ENCODE assay signal across 2 cellular contexts in the genomic region with DNA sequence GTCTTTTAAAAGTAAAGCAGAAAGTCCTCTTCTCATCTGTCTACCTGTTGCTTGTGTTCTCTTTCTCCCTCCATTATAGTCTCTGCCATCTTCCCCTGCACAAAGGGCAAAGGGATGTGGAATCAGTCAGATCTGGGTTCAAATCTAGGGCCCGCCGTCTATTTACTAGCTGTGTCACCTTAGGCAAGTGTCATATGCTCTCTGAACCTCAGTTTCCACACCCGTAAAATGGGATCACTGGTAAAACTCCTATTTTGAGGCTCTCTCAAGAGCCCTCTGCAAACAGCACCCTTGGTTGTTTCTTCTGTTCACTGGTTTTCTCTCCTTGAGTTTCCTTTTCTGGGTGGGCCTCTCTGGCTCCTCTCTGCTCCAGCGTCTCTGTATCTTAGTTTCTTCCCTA.
TF ChIP-seq lines count a peak whose summit lies in the region.

No MANE protein-coding gene starts in this region.

TF ChIP-seq in K562, 482 proteins besides CTCF, POLR2A, EP300 and RAD21:
- TF ChIP-seq ERF (CRISPR knock-in tag; IDR thresholded peaks at IDR 0.05) (no peak), ZNF57 (CRISPR knock-in tag; IDR thresholded peaks at IDR 0.05) (no peak), RBM25 (IDR thresholded peaks at IDR 0.05; ENCODE audit: low read depth, low read length, severe bottlenecking) (peak; percentile 66), ZNF76 (CRISPR knock-in tag; IDR thresholded peaks at IDR 0.05; ENCODE audit: borderline replicate concordance) (no peak)

TF ChIP-seq in SK-N-SH, 30 proteins besides CTCF, POLR2A, EP300 and RAD21:
- TF ChIP-seq FOSL2 (IDR thresholded peaks at IDR 0.05; ENCODE audit: borderline replicate concordance, low read depth), result no peak
- TF ChIP-seq, protein P1, sequence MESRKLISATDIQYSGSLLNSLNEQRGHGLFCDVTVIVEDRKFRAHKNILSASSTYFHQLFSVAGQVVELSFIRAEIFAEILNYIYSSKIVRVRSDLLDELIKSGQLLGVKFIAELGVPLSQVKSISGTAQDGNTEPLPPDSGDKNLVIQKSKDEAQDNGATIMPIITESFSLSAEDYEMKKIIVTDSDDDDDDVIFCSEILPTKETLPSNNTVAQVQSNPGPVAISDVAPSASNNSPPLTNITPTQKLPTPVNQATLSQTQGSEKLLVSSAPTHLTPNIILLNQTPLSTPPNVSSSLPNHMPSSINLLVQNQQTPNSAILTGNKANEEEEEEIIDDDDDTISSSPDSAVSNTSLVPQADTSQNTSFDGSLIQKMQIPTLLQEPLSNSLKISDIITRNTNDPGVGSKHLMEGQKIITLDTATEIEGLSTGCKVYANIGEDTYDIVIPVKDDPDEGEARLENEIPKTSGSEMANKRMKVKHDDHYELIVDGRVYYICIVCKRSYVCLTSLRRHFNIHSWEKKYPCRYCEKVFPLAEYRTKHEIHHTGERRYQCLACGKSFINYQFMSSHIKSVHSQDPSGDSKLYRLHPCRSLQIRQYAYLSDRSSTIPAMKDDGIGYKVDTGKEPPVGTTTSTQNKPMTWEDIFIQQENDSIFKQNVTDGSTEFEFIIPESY (IDR thresholded peaks at IDR 0.05; ENCODE audit: borderline replicate concordance, low read depth), result no peak
- no peak for TF ChIP-seq MXI1 (IDR thresholded peaks at IDR 0.05; ENCODE audit: low read depth, low read length)
- TF ChIP-seq, protein P2, sequence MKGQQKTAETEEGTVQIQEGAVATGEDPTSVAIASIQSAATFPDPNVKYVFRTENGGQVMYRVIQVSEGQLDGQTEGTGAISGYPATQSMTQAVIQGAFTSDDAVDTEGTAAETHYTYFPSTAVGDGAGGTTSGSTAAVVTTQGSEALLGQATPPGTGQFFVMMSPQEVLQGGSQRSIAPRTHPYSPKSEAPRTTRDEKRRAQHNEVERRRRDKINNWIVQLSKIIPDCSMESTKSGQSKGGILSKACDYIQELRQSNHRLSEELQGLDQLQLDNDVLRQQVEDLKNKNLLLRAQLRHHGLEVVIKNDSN (IDR thresholded peaks at IDR 0.05; ENCODE audit: borderline replicate concordance, low read depth), result no peak
- TF ChIP-seq CHD2 (IDR thresholded peaks at IDR 0.05; ENCODE audit: low read length, partially characterized antibody), result no peak
- TF ChIP-seq RCOR1 (IDR thresholded peaks at IDR 0.05; ENCODE audit: low read length), result no peak
- no peak for TF ChIP-seq NRF1 (IDR thresholded peaks at IDR 0.05; ENCODE audit: low read depth, low read length)
- TF ChIP-seq EZH2phosphoT487 (IDR thresholded peaks at IDR 0.05; ENCODE audit: borderline replicate concordance, low read depth), result no peak
- no peak for TF ChIP-seq SMC3 (IDR thresholded peaks at IDR 0.05; ENCODE audit: low read depth, low read length)
- TF ChIP-seq GATA2 (CRISPR knock-in tag; IDR thresholded peaks at IDR 0.05), result no peak
- TF ChIP-seq TAF1 (IDR thresholded peaks at IDR 0.05; ENCODE audit: borderline replicate concordance, low read depth, low read length), result no peak
- TF ChIP-seq, protein P3, sequence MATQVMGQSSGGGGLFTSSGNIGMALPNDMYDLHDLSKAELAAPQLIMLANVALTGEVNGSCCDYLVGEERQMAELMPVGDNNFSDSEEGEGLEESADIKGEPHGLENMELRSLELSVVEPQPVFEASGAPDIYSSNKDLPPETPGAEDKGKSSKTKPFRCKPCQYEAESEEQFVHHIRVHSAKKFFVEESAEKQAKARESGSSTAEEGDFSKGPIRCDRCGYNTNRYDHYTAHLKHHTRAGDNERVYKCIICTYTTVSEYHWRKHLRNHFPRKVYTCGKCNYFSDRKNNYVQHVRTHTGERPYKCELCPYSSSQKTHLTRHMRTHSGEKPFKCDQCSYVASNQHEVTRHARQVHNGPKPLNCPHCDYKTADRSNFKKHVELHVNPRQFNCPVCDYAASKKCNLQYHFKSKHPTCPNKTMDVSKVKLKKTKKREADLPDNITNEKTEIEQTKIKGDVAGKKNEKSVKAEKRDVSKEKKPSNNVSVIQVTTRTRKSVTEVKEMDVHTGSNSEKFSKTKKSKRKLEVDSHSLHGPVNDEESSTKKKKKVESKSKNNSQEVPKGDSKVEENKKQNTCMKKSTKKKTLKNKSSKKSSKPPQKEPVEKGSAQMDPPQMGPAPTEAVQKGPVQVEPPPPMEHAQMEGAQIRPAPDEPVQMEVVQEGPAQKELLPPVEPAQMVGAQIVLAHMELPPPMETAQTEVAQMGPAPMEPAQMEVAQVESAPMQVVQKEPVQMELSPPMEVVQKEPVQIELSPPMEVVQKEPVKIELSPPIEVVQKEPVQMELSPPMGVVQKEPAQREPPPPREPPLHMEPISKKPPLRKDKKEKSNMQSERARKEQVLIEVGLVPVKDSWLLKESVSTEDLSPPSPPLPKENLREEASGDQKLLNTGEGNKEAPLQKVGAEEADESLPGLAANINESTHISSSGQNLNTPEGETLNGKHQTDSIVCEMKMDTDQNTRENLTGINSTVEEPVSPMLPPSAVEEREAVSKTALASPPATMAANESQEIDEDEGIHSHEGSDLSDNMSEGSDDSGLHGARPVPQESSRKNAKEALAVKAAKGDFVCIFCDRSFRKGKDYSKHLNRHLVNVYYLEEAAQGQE (IDR thresholded peaks at IDR 0.05; ENCODE audit: low read depth, low read length), result no peak
- TF ChIP-seq, protein P4, sequence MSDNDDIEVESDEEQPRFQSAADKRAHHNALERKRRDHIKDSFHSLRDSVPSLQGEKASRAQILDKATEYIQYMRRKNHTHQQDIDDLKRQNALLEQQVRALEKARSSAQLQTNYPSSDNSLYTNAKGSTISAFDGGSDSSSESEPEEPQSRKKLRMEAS (IDR thresholded peaks at IDR 0.05; ENCODE audit: low read depth), result no peak
- no peak for TF ChIP-seq RXRA (IDR thresholded peaks at IDR 0.05; ENCODE audit: borderline replicate concordance, low read depth)
- TF ChIP-seq FOXJ3 (CRISPR knock-in tag; IDR thresholded peaks at IDR 0.05), result no peak
TF ChIP-seq in SK-N-SH: peak in this region for 0.
